Comparison of ENCODE assay signal across 9 cellular contexts in genomic region chr16:30491744-30492308, GRCh38. TPM values are rescaled to one million over a fixed set of nuclear protein-coding genes. Genes with fewer than 3 reads are reported as not detected.
DNase-seq lines count a peak whose midpoint lies in the region; ATAC-seq and TF ChIP-seq lines count a peak whose summit lies in the region.
"Had no signal": no experiment of that assay in that cellular context is flagged by ENCODE, and none has a peak within 500 bp of the region (broad histone marks: within the 10 kb centered on the region; RNA-seq: fewer than 3 reads in every experiment).

No MANE protein-coding gene starts in this region.

- H3K36me3 ChIP-seq in body of pancreas (replicated peaks in 1 of 2; ENCODE audit: insufficient read depth in 1 of 2, low read depth in 2 of 2) (no peaks in the 10 kb centered on the region), tibial artery (no peaks in the 10 kb centered on the region)
- H3K36me3 ChIP-seq: gastrocnemius medialis had no signal

- TF ChIP-seq CTCF in body of pancreas (IDR thresholded peaks at IDR 0.05), result no peak
- TF ChIP-seq CTCF in tibial artery (IDR thresholded peaks at IDR 0.05), result no peak

- H3K4me1 Mint-ChIP-seq in natural killer cell treated with Interleukin-12 subunit alpha and Interleukin-12 subunit beta and Interleukin-15 and Interleukin-18, amount 100 ng/mL, for 72 hours (ENCODE audit: low read depth in 2 of 2), result peaks cover 27 to 40% of the 10 kb centered on the region in 2 donors

- H3K4me3 Mint-ChIP-seq in natural killer cell treated with Interleukin-12 subunit alpha and Interleukin-12 subunit beta and Interleukin-15 and Interleukin-18, amount 100 ng/mL, for 72 hours, result no peak overlapping the region

- H3K27me3 Mint-ChIP-seq in natural killer cell treated with Interleukin-12 subunit alpha and Interleukin-12 subunit beta and Interleukin-15 and Interleukin-18, amount 100 ng/mL, for 72 hours, result no peaks in the 10 kb centered on the region

- ATAC-seq in body of pancreas (peak; percentile 38), HG02885 (IDR thresholded peaks at IDR 0.05; ENCODE audit: poor library complexity, unreplicated experiment) (no peak)
- ATAC-seq in natural killer cell treated with Interleukin-12 subunit alpha and Interleukin-12 subunit beta and Interleukin-15 and Interleukin-18, amount 100 ng/mL, for 72 hours, result peak; percentile 58 to 62

- H3K27ac ChIP-seq in body of pancreas (no peak overlapping the region), tibial artery (no peak overlapping the region)
- H3K27ac ChIP-seq: gastrocnemius medialis had no signal

- peak overlapping the region; percentile 47 to 88 for H3K27ac Mint-ChIP-seq in natural killer cell treated with Interleukin-12 subunit alpha and Interleukin-12 subunit beta and Interleukin-15 and Interleukin-18, amount 100 ng/mL, for 72 hours

- no peak overlapping the region for H3K4me3 ChIP-seq in body of pancreas
- no peak overlapping the region for H3K4me3 ChIP-seq in tibial artery
- H3K4me3 ChIP-seq: gastrocnemius medialis had no signal

- WGBS in body of pancreas, 2 donors, result 56% methylated on average over 5 to 6 of the region's 6 CpGs

- H3K9me3 Mint-ChIP-seq in natural killer cell treated with Interleukin-12 subunit alpha and Interleukin-12 subunit beta and Interleukin-15 and Interleukin-18, amount 100 ng/mL, for 72 hours, result no peaks in the 10 kb centered on the region

- DNase-seq in ELR (ENCODE audit: low read depth) (peak; percentile 90), NCI-H69 (lab: John Stamatoyannopoulos, UW) (peak; percentile 21), body of pancreas (peak; percentile 11 to 44 (median 29)), SHP77 (lab: John Stamatoyannopoulos, UW) (no peak), tibial artery (no peak), NCI-H187 treated with DMSO at 0.1 percent for 48 hours (lab: John Stamatoyannopoulos, UW) (no peak)
- DNase-seq in natural killer cell treated with Interleukin-12 subunit alpha and Interleukin-12 subunit beta and Interleukin-15 and Interleukin-18, amount 100 ng/mL, for 72 hours (ENCODE audit: low spot score), result no peak

- no peaks in the 10 kb centered on the region for H3K4me1 ChIP-seq in body of pancreas
- peaks cover 0 to 3% (median 0%) of the 10 kb centered on the region in 4 donors for H3K4me1 ChIP-seq in tibial artery
- H3K4me1 ChIP-seq: gastrocnemius medialis had no signal

- H3K27me3 ChIP-seq in body of pancreas (no peaks in the 10 kb centered on the region), tibial artery (peaks cover 0 to 11% of the 10 kb centered on the region in 2 donors)
- H3K27me3 ChIP-seq: gastrocnemius medialis had no signal

- TF ChIP-seq POLR2A in body of pancreas (IDR thresholded peaks at IDR 0.05), result no peak

- no peaks in the 10 kb centered on the region for H3K9me3 ChIP-seq in body of pancreas
- no peaks in the 10 kb centered on the region for H3K9me3 ChIP-seq in tibial artery
- H3K9me3 ChIP-seq: gastrocnemius medialis had no signal

- intact Hi-C loops in body of pancreas (cut with DNase I) (no loop called here), tibial artery (cut with DNase I; ENCODE audit: low total_unique reads) (no loop called here)

- peaks cover 17% of the 10 kb centered on the region for H3K36me3 Mint-ChIP-seq in natural killer cell treated with Interleukin-12 subunit alpha and Interleukin-12 subunit beta and Interleukin-15 and Interleukin-18, amount 100 ng/mL, for 72 hours

RNA-seq across cellular contexts. Expression of gene ITGAL, which starts 19.3 kb away (rescaled TPM):
- 1 to 10 TPM; 1.3 to 9.2 TPM for total RNA-seq in body of pancreas
- total RNA-seq in natural killer cell treated with Interleukin-12 subunit alpha and Interleukin-12 subunit beta and Interleukin-15 and Interleukin-18, amount 100 ng/mL, for 72 hours, result 100 to 1,000 TPM; 648 to 717 TPM

RNA-seq across cellular contexts. Expression of gene ZNF768, which starts 34.5 kb away (rescaled TPM):
- total RNA-seq in body of pancreas, result 10 to 100 TPM; 17.8 to 24.1 TPM
- 10 to 100 TPM; 10.4 to 11.8 TPM for total RNA-seq in natural killer cell treated with Interleukin-12 subunit alpha and Interleukin-12 subunit beta and Interleukin-15 and Interleukin-18, amount 100 ng/mL, for 72 hours

RNA-seq across cellular contexts. Expression of gene ZNF747, which starts 42.8 kb away (rescaled TPM):
- 10 to 100 TPM; 10.2 to 11.4 TPM for total RNA-seq in body of pancreas
- 10 to 100 TPM in 1 of 2 donors, 1 to 10 TPM in 1; 8.7 to 10.3 TPM for total RNA-seq in natural killer cell treated with Interleukin-12 subunit alpha and Interleukin-12 subunit beta and Interleukin-15 and Interleukin-18, amount 100 ng/mL, for 72 hours

RNA-seq across cellular contexts. Expression of gene SEPHS2, which starts 46.2 kb away (rescaled TPM):
- total RNA-seq in body of pancreas, result 10 to 100 TPM; 28.0 to 29.6 TPM
- total RNA-seq in natural killer cell treated with Interleukin-12 subunit alpha and Interleukin-12 subunit beta and Interleukin-15 and Interleukin-18, amount 100 ng/mL, for 72 hours, result 10 to 100 TPM; 84.7 to 91.4 TPM

Comparison
In these comparisons a context has a peak if more than half of its experiments do, and no peak if none do; other contexts are left out.
1. DNase-seq: peak in ELR (single experiment), NCI-H69 (single experiment) and body of pancreas (4 of 4); none in natural killer cell treated with Interleukin-12 subunit alpha and Interleukin-12 subunit beta and Interleukin-15 and Interleukin-18, amount 100 ng/mL, for 72 hours (single experiment), SHP77 (0 of 2), tibial artery (0 of 2) and NCI-H187 treated with DMSO at 0.1 percent for 48 hours (single experiment).
2. RNA of gene ITGAL, which starts 19.3 kb away (total RNA-seq): 648 to 717 TPM in natural killer cell treated with Interleukin-12 subunit alpha and Interleukin-12 subunit beta and Interleukin-15 and Interleukin-18, amount 100 ng/mL, for 72 hours; 1.3 to 9.2 TPM in body of pancreas; every median in the first group is over 10 times any median in the second.